In the genomic region with DNA sequence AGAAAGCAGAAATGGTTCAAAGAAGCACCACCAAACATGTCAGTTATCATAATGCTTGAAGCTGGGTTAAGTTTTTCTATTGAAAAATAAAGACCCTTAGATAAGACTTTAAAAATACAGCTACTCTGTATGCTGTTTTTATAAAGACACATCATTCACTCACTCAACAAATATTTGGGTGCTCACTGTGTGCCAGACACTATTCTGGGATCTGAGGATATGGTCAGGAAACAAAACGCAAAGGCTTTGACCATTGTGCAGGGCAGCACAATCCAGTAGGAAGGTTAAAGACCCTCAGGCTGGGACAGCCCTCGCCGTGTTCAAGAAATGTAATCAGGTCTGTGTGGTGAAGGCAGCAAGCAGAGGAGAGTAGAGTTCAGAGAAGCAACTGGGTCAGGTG, we compare ENCODE assay signal across 37 cellular contexts.
"Had no signal": no experiment of that assay in that cellular context is flagged by ENCODE, and none has a peak within 500 bp of the region (broad histone marks: within the 10 kb centered on the region; RNA-seq: fewer than 3 reads in every experiment).

No MANE protein-coding gene starts in this region.

- ATAC-seq: activated naive CD4-positive, alpha-beta T cell treated with anti-CD3 and anti-CD28 coated beads, Interleukin-2, amount 50 U/mL, for 72 hours; activated naive CD8-positive, alpha-beta T cell treated with anti-CD3 and anti-CD28 coated beads, Interleukin-2, amount 50 U/mL, for 24 hours; activated T-cell treated with anti-CD3 and anti-CD28 coated beads, Interleukin-2, amount 50 U/mL, for 4 hours; activated T-cell treated with anti-CD3 and anti-CD28 coated beads, Interleukin-2, amount 50 U/mL, for 72 hours; activated T-helper 17 cell treated with anti-CD3 and anti-CD28 coated beads, Interleukin-2, amount 50 U/mL, for 72 hours; body of pancreas had no signal

- H3K36me3 Mint-ChIP-seq: activated naive CD4-positive, alpha-beta T cell treated with anti-CD3 and anti-CD28 coated beads, Interleukin-2, amount 10 ng/mL, durations not matched to agents 7 days and 5 days; activated naive CD4-positive, alpha-beta T cell treated with anti-CD3 and anti-CD28 coated beads, Interleukin-2, amount 50 U/mL, for 24 hours; activated naive CD4-positive, alpha-beta T cell treated with anti-CD3 and anti-CD28 coated beads, Interleukin-2, amount 50 U/mL, for 72 hours; activated naive CD8-positive, alpha-beta T cell; activated naive CD8-positive, alpha-beta T cell treated with anti-CD3 and anti-CD28 coated beads for 36 hours; activated naive CD8-positive, alpha-beta T cell treated with anti-CD3 and anti-CD28 coated beads, Interleukin-2, amount 10 ng/mL, durations not matched to agents 7 days and 5 days; brain had no signal

- H3K4me1 Mint-ChIP-seq: activated naive CD4-positive, alpha-beta T cell treated with anti-CD3 and anti-CD28 coated beads, Interleukin-2, amount 10 ng/mL, durations not matched to agents 7 days and 5 days; activated naive CD4-positive, alpha-beta T cell treated with anti-CD3 and anti-CD28 coated beads, Interleukin-2, amount 50 U/mL, for 24 hours; activated naive CD8-positive, alpha-beta T cell treated with anti-CD3 and anti-CD28 coated beads for 36 hours; activated naive CD8-positive, alpha-beta T cell treated with anti-CD3 and anti-CD28 coated beads, Interleukin-2, amount 10 ng/mL, durations not matched to agents 7 days and 5 days; activated T-helper 17 cell treated with anti-CD3 and anti-CD28 coated beads, Interleukin-2, amount 50 U/mL, for 72 hours; brain; central memory CD8-positive, alpha-beta T cell had no signal

- DNase-seq: activated effector memory CD4-positive, alpha-beta T cell treated with anti-CD3 and anti-CD28 coated beads, Interleukin-2, amount 50 U/mL, for 16 hours; activated effector memory CD4-positive, alpha-beta T cell treated with Interleukin-2 at 50 U/mL for 16 hours; activated gamma-delta T cell; activated gamma-delta T cell treated with Interleukin-2 at 50 U/mL for 16 hours; activated naive CD4-positive, alpha-beta T cell; activated naive CD4-positive, alpha-beta T cell treated with anti-CD3 and anti-CD28 coated beads for 36 hours; activated naive CD4-positive, alpha-beta T cell treated with anti-CD3 and anti-CD28 coated beads, Interleukin-2, amount 10 ng/mL, durations not matched to agents 7 days and 5 days; activated naive CD4-positive, alpha-beta T cell treated with anti-CD3 and anti-CD28 coated beads, Interleukin-2, amount 50 U/mL, for 16 hours; activated naive CD4-positive, alpha-beta T cell treated with Interleukin-2 at 50 U/mL for 16 hours; activated naive CD8-positive, alpha-beta T cell treated with anti-CD3 and anti-CD28 coated beads for 36 hours; activated naive CD8-positive, alpha-beta T cell treated with anti-CD3 and anti-CD28 coated beads, Interleukin-2, amount 10 ng/mL, durations not matched to agents 7 days and 5 days; activated naive CD8-positive, alpha-beta T cell treated with anti-CD3 and anti-CD28 coated beads, Interleukin-2, amount 50 U/mL, for 24 hours; activated T-cell treated with anti-CD3 and anti-CD28 coated beads, Interleukin-2, amount 50 U/mL, for 1 hour; activated T-cell treated with anti-CD3 and anti-CD28 coated beads, Interleukin-2, amount 50 U/mL, for 24 hours; activated T-cell treated with anti-CD3 and anti-CD28 coated beads, Interleukin-2, amount 50 U/mL, for 4 hours; activated T-cell treated with anti-CD3 and anti-CD28 coated beads, Interleukin-2, amount 50 U/mL, for 48 hours; activated T-cell treated with anti-CD3 and anti-CD28 coated beads, Interleukin-2, amount 50 U/mL, for 72 hours; adrenal gland; amniotic stem cell; amygdala; anterior cingulate cortex; aorta; body of pancreas; brain microvascular endothelial cell; caudate nucleus; central memory CD4-positive, alpha-beta T cell; cerebellar nuclear complex had no signal

- H3K9me3 Mint-ChIP-seq: activated naive CD4-positive, alpha-beta T cell treated with anti-CD3 and anti-CD28 coated beads for 36 hours; activated naive CD4-positive, alpha-beta T cell treated with anti-CD3 and anti-CD28 coated beads, Interleukin-2, amount 10 ng/mL, durations not matched to agents 7 days and 5 days; activated naive CD4-positive, alpha-beta T cell treated with anti-CD3 and anti-CD28 coated beads, Interleukin-2, amount 50 U/mL, for 24 hours; activated naive CD4-positive, alpha-beta T cell treated with anti-CD3 and anti-CD28 coated beads, Interleukin-2, amount 50 U/mL, for 72 hours; activated naive CD8-positive, alpha-beta T cell treated with anti-CD3 and anti-CD28 coated beads for 36 hours; activated naive CD8-positive, alpha-beta T cell treated with anti-CD3 and anti-CD28 coated beads, Interleukin-2, amount 10 ng/mL, durations not matched to agents 7 days and 5 days; activated naive CD8-positive, alpha-beta T cell treated with anti-CD3 and anti-CD28 coated beads, Interleukin-2, amount 50 U/mL, for 24 hours; activated T-cell treated with anti-CD3 and anti-CD28 coated beads, Interleukin-2, amount 50 U/mL, for 24 hours; activated T-cell treated with anti-CD3 and anti-CD28 coated beads, Interleukin-2, amount 50 U/mL, for 4 hours; activated T-cell treated with anti-CD3 and anti-CD28 coated beads, Interleukin-2, amount 50 U/mL, for 72 hours; activated T-helper 1 cell treated with anti-CD3 and anti-CD28 coated beads, Interleukin-12 subunit alpha, Interleukin-12 subunit beta, Interleukin-2, Interleukin-4 antibody, amounts not matched to agents 30 ng/mL and 10 ng/mL and 1 ng/mL, durations not matched to agents 14 hours and 24 hours and 36 hours; activated T-helper 17 cell treated with anti-CD3 and anti-CD28 coated beads, Interleukin-2, amount 50 U/mL, for 72 hours; activated T-helper 2 cell treated with anti-CD3 and anti-CD28 coated beads, Interferon-gamma antibody, Interleukin-2, Interleukin-4, amounts not matched to agents 10 μg/mL and 5 μg/mL and 100 μg/mL, durations not matched to agents 14 hours and 24 hours and 36 hours; central memory CD8-positive, alpha-beta T cell had no signal

- H3K4me3 Mint-ChIP-seq: activated naive CD4-positive, alpha-beta T cell treated with anti-CD3 and anti-CD28 coated beads for 36 hours; activated naive CD4-positive, alpha-beta T cell treated with anti-CD3 and anti-CD28 coated beads, Interleukin-2, amount 10 ng/mL, durations not matched to agents 7 days and 5 days; activated naive CD4-positive, alpha-beta T cell treated with anti-CD3 and anti-CD28 coated beads, Interleukin-2, amount 50 U/mL, for 24 hours; activated naive CD8-positive, alpha-beta T cell; activated naive CD8-positive, alpha-beta T cell treated with anti-CD3 and anti-CD28 coated beads for 36 hours; activated naive CD8-positive, alpha-beta T cell treated with anti-CD3 and anti-CD28 coated beads, Interleukin-2, amount 10 ng/mL, durations not matched to agents 7 days and 5 days; activated naive CD8-positive, alpha-beta T cell treated with anti-CD3 and anti-CD28 coated beads, Interleukin-2, amount 50 U/mL, for 24 hours; activated T-cell treated with anti-CD3 and anti-CD28 coated beads, Interleukin-2, amount 50 U/mL, for 24 hours; activated T-cell treated with anti-CD3 and anti-CD28 coated beads, Interleukin-2, amount 50 U/mL, for 4 hours; activated T-cell treated with anti-CD3 and anti-CD28 coated beads, Interleukin-2, amount 50 U/mL, for 72 hours; activated T-helper 1 cell treated with anti-CD3 and anti-CD28 coated beads, Interleukin-12 subunit alpha, Interleukin-12 subunit beta, Interleukin-2, Interleukin-4 antibody, amounts not matched to agents 30 ng/mL and 10 ng/mL and 1 ng/mL, durations not matched to agents 14 hours and 24 hours and 36 hours; activated T-helper 17 cell treated with anti-CD3 and anti-CD28 coated beads, Interleukin-2, amount 50 U/mL, for 72 hours; brain; central memory CD8-positive, alpha-beta T cell had no signal

- H3K27ac Mint-ChIP-seq: activated naive CD4-positive, alpha-beta T cell treated with anti-CD3 and anti-CD28 coated beads for 36 hours; activated naive CD4-positive, alpha-beta T cell treated with anti-CD3 and anti-CD28 coated beads, Interleukin-2, amount 10 ng/mL, durations not matched to agents 7 days and 5 days; activated naive CD4-positive, alpha-beta T cell treated with anti-CD3 and anti-CD28 coated beads, Interleukin-2, amount 50 U/mL, for 24 hours; activated naive CD4-positive, alpha-beta T cell treated with anti-CD3 and anti-CD28 coated beads, Interleukin-2, amount 50 U/mL, for 72 hours; activated naive CD8-positive, alpha-beta T cell; activated naive CD8-positive, alpha-beta T cell treated with anti-CD3 and anti-CD28 coated beads for 36 hours; activated naive CD8-positive, alpha-beta T cell treated with anti-CD3 and anti-CD28 coated beads, Interleukin-2, amount 10 ng/mL, durations not matched to agents 7 days and 5 days; activated naive CD8-positive, alpha-beta T cell treated with anti-CD3 and anti-CD28 coated beads, Interleukin-2, amount 50 U/mL, for 24 hours; activated T-cell treated with anti-CD3 and anti-CD28 coated beads, Interleukin-2, amount 50 U/mL, for 24 hours; activated T-cell treated with anti-CD3 and anti-CD28 coated beads, Interleukin-2, amount 50 U/mL, for 72 hours; activated T-helper 1 cell treated with anti-CD3 and anti-CD28 coated beads, Interleukin-12 subunit alpha, Interleukin-12 subunit beta, Interleukin-2, Interleukin-4 antibody, amounts not matched to agents 30 ng/mL and 10 ng/mL and 1 ng/mL, durations not matched to agents 14 hours and 24 hours and 36 hours; activated T-helper 17 cell treated with anti-CD3 and anti-CD28 coated beads, Interleukin-2, amount 50 U/mL, for 72 hours; activated T-helper 2 cell treated with anti-CD3 and anti-CD28 coated beads, Interferon-gamma antibody, Interleukin-2, Interleukin-4, amounts not matched to agents 10 μg/mL and 5 μg/mL and 100 μg/mL, durations not matched to agents 14 hours and 24 hours and 36 hours; brain had no signal

- FAIRE-seq: astrocyte, bronchial epithelial cell had no signal
